10 cellular contexts compared by ENCODE assay signal in the genomic region with DNA sequence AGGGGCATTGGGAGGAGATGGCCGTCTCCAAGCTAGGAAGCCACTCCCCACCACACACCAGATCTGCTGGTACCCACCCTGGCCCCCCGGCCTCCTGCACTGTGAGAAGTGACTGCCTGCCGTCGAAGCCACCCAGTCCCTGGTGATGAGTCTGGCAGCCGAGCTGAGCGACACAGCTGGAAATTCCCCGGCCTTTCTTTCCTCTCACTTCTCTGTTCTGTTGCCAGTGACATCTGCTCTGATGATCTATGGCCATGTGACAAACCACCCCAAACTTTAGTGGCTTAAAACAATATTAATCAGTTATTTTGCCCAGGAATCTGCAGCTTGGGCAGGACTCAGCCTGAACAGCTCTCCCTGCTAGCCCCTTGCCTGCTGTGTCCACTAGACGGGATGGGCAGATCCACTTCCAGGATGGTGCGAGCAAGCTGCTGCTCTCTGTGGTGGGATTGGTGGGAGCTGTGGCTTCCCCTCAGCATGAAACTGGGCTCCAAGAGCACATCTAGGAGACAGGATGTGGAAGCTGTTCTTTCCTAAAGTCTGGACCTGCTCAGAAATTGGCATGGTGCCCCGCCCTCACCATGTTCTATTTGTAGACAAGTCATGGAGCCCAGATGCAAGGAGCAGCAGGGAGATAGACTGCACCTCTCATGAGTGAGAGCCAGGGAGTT.
DNase-seq lines count a peak whose midpoint lies in the region; ATAC-seq and TF ChIP-seq lines count a peak whose summit lies in the region.
"Had no signal": no experiment of that assay in that cellular context is flagged by ENCODE, and none has a peak within 500 bp of the region (broad histone marks: within the 10 kb centered on the region; RNA-seq: fewer than 3 reads in every experiment).

No MANE protein-coding gene starts in this region.

- H3K27me3 ChIP-seq in testis = no peaks in the 10 kb centered on the region
- H3K27me3 ChIP-seq: body of pancreas had no signal

- 75 to 77% methylated on average over 10 of the region's 10 CpGs for WGBS in testis, 2 donors

- TF ChIP-seq POLR2A in testis (IDR thresholded peaks at IDR 0.05) = no peak

- peaks cover 30% of the 10 kb centered on the region for H3K4me1 Mint-ChIP-seq in activated naive CD8-positive, alpha-beta T cell treated with anti-CD3 and anti-CD28 coated beads for 36 hours

- H3K27ac Mint-ChIP-seq in activated naive CD8-positive, alpha-beta T cell treated with anti-CD3 and anti-CD28 coated beads for 36 hours = no peak overlapping the region
- H3K27ac Mint-ChIP-seq: T-cell had no signal

- no peak overlapping the region for H3K4me3 ChIP-seq in testis
- H3K4me3 ChIP-seq: body of pancreas had no signal

- H3K27me3 Mint-ChIP-seq in activated naive CD8-positive, alpha-beta T cell treated with anti-CD3 and anti-CD28 coated beads for 36 hours = peaks cover 23% of the 10 kb centered on the region

- no peaks in the 10 kb centered on the region for H3K9me3 Mint-ChIP-seq in activated naive CD8-positive, alpha-beta T cell treated with anti-CD3 and anti-CD28 coated beads for 36 hours
- H3K9me3 Mint-ChIP-seq: T-cell had no signal

- no peaks in the 10 kb centered on the region for H3K36me3 Mint-ChIP-seq in activated naive CD8-positive, alpha-beta T cell treated with anti-CD3 and anti-CD28 coated beads for 36 hours
- H3K36me3 Mint-ChIP-seq: T-cell had no signal

- H3K9me3 ChIP-seq in testis = no peaks in the 10 kb centered on the region
- H3K9me3 ChIP-seq: body of pancreas had no signal

- H3K27ac ChIP-seq in testis = peak overlapping the region in 1 of 2 donors; percentile 51
- H3K27ac ChIP-seq: body of pancreas had no signal

- intact Hi-C loops in testis (cut with DNase I; ENCODE audit: low total_unique reads) = no loop called here

- no peak for DNase-seq in activated CD4-positive, CD25-positive, alpha-beta regulatory T cell (lab: John Stamatoyannopoulos, UW)
- peak; percentile 8 for DNase-seq in activated naive CD8-positive, alpha-beta T cell treated with anti-CD3 and anti-CD28 coated beads for 36 hours
- peak; percentile 46 for DNase-seq in testis
- DNase-seq in KG1 (lab: John Stamatoyannopoulos, UW) = no peak
- DNase-seq in NCI-H2227 treated with DMSO at 0.1 percent for 48 hours (lab: John Stamatoyannopoulos, UW) = no peak
- no peak for DNase-seq in dedifferentiated amniotic fluid mesenchymal stem cell (ENCODE audit: extremely low spot score)

- ATAC-seq in activated CD4-positive, CD25-positive, alpha-beta regulatory T cell treated with anti-CD3 and anti-CD28 coated beads, Interleukin-2, amount 50 U/mL, for 24 hours = peak; percentile 42 to 70
- peak; percentile 90 for ATAC-seq in HG02870 (IDR thresholded peaks at IDR 0.05; ENCODE audit: unreplicated experiment)
- ATAC-seq: body of pancreas had no signal

- no peaks in the 10 kb centered on the region for H3K36me3 ChIP-seq in testis (ENCODE audit: low read depth, missing control alignments)

- no peak overlapping the region for H3K4me3 Mint-ChIP-seq in activated naive CD8-positive, alpha-beta T cell treated with anti-CD3 and anti-CD28 coated beads for 36 hours
- H3K4me3 Mint-ChIP-seq: T-cell had no signal

- peaks cover 32% of the 10 kb centered on the region for H3K4me1 ChIP-seq in testis

- TF ChIP-seq CTCF in testis (IDR thresholded peaks at IDR 0.05) = no peak

Comparison
In these comparisons a context has a peak if more than half of its experiments do, and no peak if none do; other contexts are left out.
1. DNase-seq: peak in activated naive CD8-positive, alpha-beta T cell treated with anti-CD3 and anti-CD28 coated beads for 36 hours (single experiment) and testis (single experiment); none in activated CD4-positive, CD25-positive, alpha-beta regulatory T cell (0 of 4), KG1 (single experiment), NCI-H2227 treated with DMSO at 0.1 percent for 48 hours (single experiment) and dedifferentiated amniotic fluid mesenchymal stem cell (single experiment).